ENCODE assay signal across 1 cellular context in the genomic region with DNA sequence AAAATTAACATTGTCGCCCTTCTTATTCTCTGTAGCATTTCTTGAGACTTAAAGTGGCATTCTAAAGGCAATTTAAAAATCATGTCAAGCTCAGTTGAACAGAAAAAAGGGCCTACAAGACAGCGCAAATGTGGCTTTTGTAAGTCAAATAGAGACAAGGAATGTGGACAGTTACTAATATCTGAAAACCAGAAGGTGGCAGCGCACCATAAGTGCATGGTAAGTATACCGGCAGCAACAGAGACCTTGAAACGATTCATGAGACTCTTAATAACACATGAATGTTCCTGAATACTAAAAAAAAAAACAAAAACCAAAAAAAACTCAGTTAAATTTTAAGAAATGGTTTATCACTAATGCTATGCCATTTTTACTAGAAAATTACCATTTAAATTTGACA.
TF ChIP-seq lines count a peak whose summit lies in the region.

No MANE protein-coding gene starts in this region.

TF ChIP-seq in GM12878, 131 proteins besides CTCF, POLR2A, EP300 and RAD21 (continued from another document):
- TF ChIP-seq, protein P1, sequence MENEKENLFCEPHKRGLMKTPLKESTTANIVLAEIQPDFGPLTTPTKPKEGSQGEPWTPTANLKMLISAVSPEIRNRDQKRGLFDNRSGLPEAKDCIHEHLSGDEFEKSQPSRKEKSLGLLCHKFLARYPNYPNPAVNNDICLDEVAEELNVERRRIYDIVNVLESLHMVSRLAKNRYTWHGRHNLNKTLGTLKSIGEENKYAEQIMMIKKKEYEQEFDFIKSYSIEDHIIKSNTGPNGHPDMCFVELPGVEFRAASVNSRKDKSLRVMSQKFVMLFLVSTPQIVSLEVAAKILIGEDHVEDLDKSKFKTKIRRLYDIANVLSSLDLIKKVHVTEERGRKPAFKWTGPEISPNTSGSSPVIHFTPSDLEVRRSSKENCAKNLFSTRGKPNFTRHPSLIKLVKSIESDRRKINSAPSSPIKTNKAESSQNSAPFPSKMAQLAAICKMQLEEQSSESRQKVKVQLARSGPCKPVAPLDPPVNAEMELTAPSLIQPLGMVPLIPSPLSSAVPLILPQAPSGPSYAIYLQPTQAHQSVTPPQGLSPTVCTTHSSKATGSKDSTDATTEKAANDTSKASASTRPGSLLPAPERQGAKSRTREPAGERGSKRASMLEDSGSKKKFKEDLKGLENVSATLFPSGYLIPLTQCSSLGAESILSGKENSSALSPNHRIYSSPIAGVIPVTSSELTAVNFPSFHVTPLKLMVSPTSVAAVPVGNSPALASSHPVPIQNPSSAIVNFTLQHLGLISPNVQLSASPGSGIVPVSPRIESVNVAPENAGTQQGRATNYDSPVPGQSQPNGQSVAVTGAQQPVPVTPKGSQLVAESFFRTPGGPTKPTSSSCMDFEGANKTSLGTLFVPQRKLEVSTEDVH (IDR thresholded peaks at IDR 0.05; ENCODE audit: low read depth, partially characterized antibody) = no peak
- TF ChIP-seq ETV6 (conservative IDR thresholded peaks at IDR 0.05 in 1 of 2, IDR thresholded peaks at IDR 0.05 in 1 of 2; ENCODE audit: borderline replicate concordance in 1 of 2, low read depth in 1 of 2) (no peak), KLF5 (IDR thresholded peaks at IDR 0.05; ENCODE audit: partially characterized antibody) (no peak), JUNB (IDR thresholded peaks at IDR 0.05) (peak; percentile 78), ESRRA (IDR thresholded peaks at IDR 0.05; ENCODE audit: low read length) (no peak), NR2F1 (conservative IDR thresholded peaks at IDR 0.05) (no peak), SP1 (IDR thresholded peaks at IDR 0.05; ENCODE audit: low read depth, low read length) (no peak), NFXL1 (IDR thresholded peaks at IDR 0.05; ENCODE audit: borderline replicate concordance) (no peak), PAX8 (IDR thresholded peaks at IDR 0.05) (no peak), MEF2A (IDR thresholded peaks at IDR 0.05; ENCODE audit: insufficient read depth, low read depth, low read length) (no peak), FOXM1 (IDR thresholded peaks at IDR 0.05; ENCODE audit: low read depth, low read length) (no peak), CREM (IDR thresholded peaks at IDR 0.05; ENCODE audit: low read depth) (peak; percentile 26; the same call in 1 of the 2 replicates), ZSCAN29 (IDR thresholded peaks at IDR 0.05) (no peak), TAF1 (IDR thresholded peaks at IDR 0.05; ENCODE audit: borderline replicate concordance, low read depth, low read length) (no peak), ZBED1 (IDR thresholded peaks at IDR 0.05; ENCODE audit: borderline replicate concordance) (no peak), CBFB (IDR thresholded peaks at IDR 0.05; ENCODE audit: low read depth) (no peak), ZNF622 (IDR thresholded peaks at IDR 0.05) (no peak), RUNX3 (IDR thresholded peaks at IDR 0.05; ENCODE audit: low read length) (peak; percentile 87), JUND (IDR thresholded peaks at IDR 0.05; ENCODE audit: low read depth, low read length) (no peak), MYC (IDR thresholded peaks at IDR 0.05; ENCODE audit: insufficient read depth, insufficient read length, insufficient replicate concordance, low read length, severe bottlenecking) (no peak), NFIC (IDR thresholded peaks at IDR 0.05; ENCODE audit: low read depth, low read length) (peak; percentile 38; the same call in 1 of the 2 replicates), BCL11A (IDR thresholded peaks at IDR 0.05; ENCODE audit: low read depth, low read length) (peak; percentile 39; the same call in 1 of the 2 replicates), LARP7 (IDR thresholded peaks at IDR 0.05) (no peak), IRF4 (IDR thresholded peaks at IDR 0.05; ENCODE audit: low read depth, low read length) (peak; percentile 55; the same call in 1 of the 2 replicates), SIX5 (IDR thresholded peaks at IDR 0.05; ENCODE audit: low read depth, low read length, severe bottlenecking) (no peak)
- TF ChIP-seq, protein P2, sequence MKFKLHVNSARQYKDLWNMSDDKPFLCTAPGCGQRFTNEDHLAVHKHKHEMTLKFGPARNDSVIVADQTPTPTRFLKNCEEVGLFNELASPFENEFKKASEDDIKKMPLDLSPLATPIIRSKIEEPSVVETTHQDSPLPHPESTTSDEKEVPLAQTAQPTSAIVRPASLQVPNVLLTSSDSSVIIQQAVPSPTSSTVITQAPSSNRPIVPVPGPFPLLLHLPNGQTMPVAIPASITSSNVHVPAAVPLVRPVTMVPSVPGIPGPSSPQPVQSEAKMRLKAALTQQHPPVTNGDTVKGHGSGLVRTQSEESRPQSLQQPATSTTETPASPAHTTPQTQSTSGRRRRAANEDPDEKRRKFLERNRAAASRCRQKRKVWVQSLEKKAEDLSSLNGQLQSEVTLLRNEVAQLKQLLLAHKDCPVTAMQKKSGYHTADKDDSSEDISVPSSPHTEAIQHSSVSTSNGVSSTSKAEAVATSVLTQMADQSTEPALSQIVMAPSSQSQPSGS (IDR thresholded peaks at IDR 0.05; ENCODE audit: low read length) = peak; percentile 17; the same call in 1 of the 2 replicates
- TF ChIP-seq, protein P3, sequence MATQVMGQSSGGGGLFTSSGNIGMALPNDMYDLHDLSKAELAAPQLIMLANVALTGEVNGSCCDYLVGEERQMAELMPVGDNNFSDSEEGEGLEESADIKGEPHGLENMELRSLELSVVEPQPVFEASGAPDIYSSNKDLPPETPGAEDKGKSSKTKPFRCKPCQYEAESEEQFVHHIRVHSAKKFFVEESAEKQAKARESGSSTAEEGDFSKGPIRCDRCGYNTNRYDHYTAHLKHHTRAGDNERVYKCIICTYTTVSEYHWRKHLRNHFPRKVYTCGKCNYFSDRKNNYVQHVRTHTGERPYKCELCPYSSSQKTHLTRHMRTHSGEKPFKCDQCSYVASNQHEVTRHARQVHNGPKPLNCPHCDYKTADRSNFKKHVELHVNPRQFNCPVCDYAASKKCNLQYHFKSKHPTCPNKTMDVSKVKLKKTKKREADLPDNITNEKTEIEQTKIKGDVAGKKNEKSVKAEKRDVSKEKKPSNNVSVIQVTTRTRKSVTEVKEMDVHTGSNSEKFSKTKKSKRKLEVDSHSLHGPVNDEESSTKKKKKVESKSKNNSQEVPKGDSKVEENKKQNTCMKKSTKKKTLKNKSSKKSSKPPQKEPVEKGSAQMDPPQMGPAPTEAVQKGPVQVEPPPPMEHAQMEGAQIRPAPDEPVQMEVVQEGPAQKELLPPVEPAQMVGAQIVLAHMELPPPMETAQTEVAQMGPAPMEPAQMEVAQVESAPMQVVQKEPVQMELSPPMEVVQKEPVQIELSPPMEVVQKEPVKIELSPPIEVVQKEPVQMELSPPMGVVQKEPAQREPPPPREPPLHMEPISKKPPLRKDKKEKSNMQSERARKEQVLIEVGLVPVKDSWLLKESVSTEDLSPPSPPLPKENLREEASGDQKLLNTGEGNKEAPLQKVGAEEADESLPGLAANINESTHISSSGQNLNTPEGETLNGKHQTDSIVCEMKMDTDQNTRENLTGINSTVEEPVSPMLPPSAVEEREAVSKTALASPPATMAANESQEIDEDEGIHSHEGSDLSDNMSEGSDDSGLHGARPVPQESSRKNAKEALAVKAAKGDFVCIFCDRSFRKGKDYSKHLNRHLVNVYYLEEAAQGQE (IDR thresholded peaks at IDR 0.05; ENCODE audit: low read depth, low read length) = no peak
- TF ChIP-seq, protein P4, sequence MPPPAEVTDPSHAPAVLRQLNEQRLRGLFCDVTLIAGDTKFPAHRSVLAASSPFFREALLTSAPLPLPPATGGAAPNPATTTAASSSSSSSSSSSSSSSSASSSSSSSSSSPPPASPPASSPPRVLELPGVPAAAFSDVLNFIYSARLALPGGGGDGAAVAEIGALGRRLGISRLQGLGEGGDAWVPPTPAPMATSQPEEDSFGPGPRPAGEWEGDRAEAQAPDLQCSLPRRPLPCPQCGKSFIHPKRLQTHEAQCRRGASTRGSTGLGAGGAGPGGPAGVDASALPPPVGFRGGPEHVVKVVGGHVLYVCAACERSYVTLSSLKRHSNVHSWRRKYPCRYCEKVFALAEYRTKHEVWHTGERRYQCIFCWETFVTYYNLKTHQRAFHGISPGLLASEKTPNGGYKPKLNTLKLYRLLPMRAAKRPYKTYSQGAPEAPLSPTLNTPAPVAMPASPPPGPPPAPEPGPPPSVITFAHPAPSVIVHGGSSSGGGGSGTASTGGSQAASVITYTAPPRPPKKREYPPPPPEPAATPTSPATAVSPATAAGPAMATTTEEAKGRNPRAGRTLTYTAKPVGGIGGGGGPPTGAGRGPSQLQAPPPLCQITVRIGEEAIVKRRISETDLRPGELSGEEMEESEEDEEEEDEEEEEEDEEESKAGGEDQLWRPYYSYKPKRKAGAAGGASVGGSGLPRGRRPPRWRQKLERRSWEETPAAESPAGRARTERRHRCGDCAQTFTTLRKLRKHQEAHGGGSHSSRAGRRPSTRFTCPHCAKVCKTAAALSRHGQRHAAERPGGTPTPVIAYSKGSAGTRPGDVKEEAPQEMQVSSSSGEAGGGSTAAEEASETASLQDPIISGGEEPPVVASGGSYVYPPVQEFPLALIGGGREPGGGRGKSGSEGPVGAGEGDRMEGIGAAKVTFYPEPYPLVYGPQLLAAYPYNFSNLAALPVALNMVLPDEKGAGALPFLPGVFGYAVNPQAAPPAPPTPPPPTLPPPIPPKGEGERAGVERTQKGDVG (CRISPR knock-in tag; IDR thresholded peaks at IDR 0.05) = no peak
